16 cellular contexts compared by ENCODE assay signal in the genomic region with DNA sequence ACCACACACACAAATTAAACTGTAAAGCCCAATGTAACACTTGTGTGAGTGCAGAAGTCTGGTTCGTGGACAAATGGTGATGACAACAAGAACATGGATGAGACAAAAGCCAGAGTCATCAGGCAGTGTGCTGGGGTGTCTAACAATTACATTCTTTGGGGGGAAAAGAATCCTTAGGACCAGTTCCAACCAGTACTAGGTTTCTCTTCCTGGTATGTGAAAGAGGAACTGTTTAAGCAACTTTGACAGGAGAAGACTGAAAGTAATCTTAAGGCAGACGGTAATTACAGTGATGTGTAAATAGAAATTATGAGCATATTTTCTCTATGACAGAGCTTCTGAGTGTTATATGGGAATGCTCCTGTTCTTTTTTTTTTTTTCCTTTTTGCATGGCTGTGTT.
DNase-seq lines count a peak whose midpoint lies in the region; ATAC-seq, FAIRE-seq and TF ChIP-seq lines count a peak whose summit lies in the region.
"Had no signal": no experiment of that assay in that cellular context is flagged by ENCODE, and none has a peak within 500 bp of the region (broad histone marks: within the 10 kb centered on the region; RNA-seq: fewer than 3 reads in every experiment).

No MANE protein-coding gene starts in this region.

- H3K27me3 ChIP-seq in BJ (ENCODE audit: control insufficient read depth, insufficient read depth, low read length), result no peaks in the 10 kb centered on the region
- no peaks in the 10 kb centered on the region for H3K27me3 ChIP-seq in naive thymus-derived CD4-positive, alpha-beta T cell (ENCODE audit: control insufficient read depth in 2 of 2, insufficient read depth in 2 of 2, low read length in 2 of 2)
- H3K27me3 ChIP-seq: SJCRH30 had no signal

- POLR2A ChIA-PET in BJ (lab: Charles Lee), result interaction anchor here (0.6 kb wide), 1 partner anchor 303 kb away, joined by 4 read pairs; no protein-coding TSS in a partner anchor
- POLR2A ChIA-PET in naive thymus-derived CD4-positive, alpha-beta T cell (lab: Charles Lee), result no interaction called here

- H3K9me3 Mint-ChIP-seq in dendritic cell treated with granulocyte-macrophage colony-stimulating factor and Interleukin-4, amounts not matched to agents 40 ng/mL and 50 ng/mL, for 4 days, result no peaks in the 10 kb centered on the region
- no peaks in the 10 kb centered on the region for H3K9me3 Mint-ChIP-seq in naive thymus-derived CD4-positive, alpha-beta T cell
- H3K9me3 Mint-ChIP-seq: effector memory CD8-positive, alpha-beta T cell had no signal

- FAIRE-seq in RCC 7860 (lab: Jason Lieb, UNC), result no peak
- FAIRE-seq: H1 had no signal

- no peaks in the 10 kb centered on the region for H3K27me3 Mint-ChIP-seq in dendritic cell treated with granulocyte-macrophage colony-stimulating factor and Interleukin-4, amounts not matched to agents 40 ng/mL and 50 ng/mL, for 4 days
- H3K27me3 Mint-ChIP-seq in naive thymus-derived CD4-positive, alpha-beta T cell, result no peaks in the 10 kb centered on the region
- H3K27me3 Mint-ChIP-seq: effector memory CD8-positive, alpha-beta T cell had no signal

- H3K27ac ChIP-seq in naive thymus-derived CD4-positive, alpha-beta T cell (ENCODE audit: low read depth, low read length), result no peak overlapping the region
- H3K27ac ChIP-seq: SJCRH30 had no signal

- H3K9me3 ChIP-seq in naive thymus-derived CD4-positive, alpha-beta T cell (ENCODE audit: control insufficient read depth in 2 of 3, low read length in 3 of 3), result no peaks in the 10 kb centered on the region
- H3K9me3 ChIP-seq: SJCRH30 had no signal

- DNase-seq in BJ (ENCODE audit: low read depth), result peak; percentile 72
- DNase-seq in NOMO-1 treated with DMSO at 0.1 percent for 48 hours (lab: John Stamatoyannopoulos, UW; ENCODE audit: unreplicated experiment), result peak; percentile 90
- no peak for DNase-seq in naive thymus-derived CD4-positive, alpha-beta T cell
- DNase-seq in RCC 7860 (ENCODE audit: low spot score), result no peak
- DNase-seq in omental fat pad (ENCODE audit: low spot score), result no peak
- DNase-seq: activated T-cell treated with anti-CD3 and anti-CD28 coated beads, Interleukin-2, amount 50 U/mL, for 1 hour; amygdala; effector memory CD8-positive, alpha-beta T cell; mammary epithelial cell; NCI-H1092; NCI-H524 treated with DMSO at 0.1 percent for 48 hours; SJCRH30 had no signal

- peak overlapping the region; percentile 76 for H3K27ac Mint-ChIP-seq in dendritic cell treated with granulocyte-macrophage colony-stimulating factor and Interleukin-4, amounts not matched to agents 40 ng/mL and 50 ng/mL, for 4 days
- H3K27ac Mint-ChIP-seq in naive thymus-derived CD4-positive, alpha-beta T cell, result no peak overlapping the region
- H3K27ac Mint-ChIP-seq: effector memory CD8-positive, alpha-beta T cell had no signal

- peaks cover 6% of the 10 kb centered on the region; the same call in 1 of the 2 replicates for H3K36me3 ChIP-seq in BJ (ENCODE audit: control insufficient read depth, insufficient read depth, low read length)
- H3K36me3 ChIP-seq in naive thymus-derived CD4-positive, alpha-beta T cell (ENCODE audit: control insufficient read depth in 2 of 3, insufficient read depth in 3 of 3, low read length in 3 of 3), result peaks cover 0 to 11% (median 0%) of the 10 kb centered on the region in 3 experiments
- H3K36me3 ChIP-seq: SJCRH30 had no signal

- intact Hi-C loops in dendritic cell treated with granulocyte-macrophage colony-stimulating factor and Interleukin-4, amounts not matched to agents 40 ng/mL and 50 ng/mL, for 4 days (cut with micrococcal nuclease), result no loop called here
- intact Hi-C loops in naive thymus-derived CD4-positive, alpha-beta T cell (cut with micrococcal nuclease), result no loop called here

- H3K4me3 Mint-ChIP-seq in dendritic cell treated with granulocyte-macrophage colony-stimulating factor and Interleukin-4, amounts not matched to agents 40 ng/mL and 50 ng/mL, for 4 days, result peak overlapping the region; percentile 30
- no peak overlapping the region for H3K4me3 Mint-ChIP-seq in naive thymus-derived CD4-positive, alpha-beta T cell
- H3K4me3 Mint-ChIP-seq: effector memory CD8-positive, alpha-beta T cell had no signal

- no peaks in the 10 kb centered on the region for H3K4me1 ChIP-seq in naive thymus-derived CD4-positive, alpha-beta T cell (ENCODE audit: control insufficient read depth in 2 of 2, insufficient read depth in 2 of 2, low read length in 2 of 2)
- H3K4me1 ChIP-seq: SJCRH30 had no signal

- CTCF ChIA-PET in BJ (lab: Yijun Ruan, JAX), result interaction anchor here (1.0 kb wide), 1 partner anchor 16 kb away, joined by 3 read pairs; no protein-coding TSS in a partner anchor
- CTCF ChIA-PET in naive thymus-derived CD4-positive, alpha-beta T cell (lab: Charles Lee), result no interaction called here

- H3K36me3 Mint-ChIP-seq in dendritic cell treated with granulocyte-macrophage colony-stimulating factor and Interleukin-4, amounts not matched to agents 40 ng/mL and 50 ng/mL, for 4 days (ENCODE audit: low read depth), result peaks cover 8% of the 10 kb centered on the region
- peaks cover 0 to 51% (median 16%) of the 10 kb centered on the region in 5 donors for H3K36me3 Mint-ChIP-seq in naive thymus-derived CD4-positive, alpha-beta T cell

- no peak overlapping the region for H3K4me3 ChIP-seq in BJ (ENCODE audit: low read depth, low read length)
- H3K4me3 ChIP-seq in naive thymus-derived CD4-positive, alpha-beta T cell (ENCODE audit: low read length), result no peak overlapping the region
- H3K4me3 ChIP-seq: SJCRH30 had no signal

- no peak for TF ChIP-seq CTCF in BJ (IDR thresholded peaks at IDR 0.05; ENCODE audit: insufficient read depth, low read depth, low read length)
- TF ChIP-seq CTCF in omental fat pad (IDR thresholded peaks at IDR 0.05), result no peak

- H3K4me1 Mint-ChIP-seq in dendritic cell treated with granulocyte-macrophage colony-stimulating factor and Interleukin-4, amounts not matched to agents 40 ng/mL and 50 ng/mL, for 4 days (ENCODE audit: low read depth), result peaks cover 21% of the 10 kb centered on the region
- H3K4me1 Mint-ChIP-seq in naive thymus-derived CD4-positive, alpha-beta T cell, result peaks cover 0 to 2% (median 0%) of the 10 kb centered on the region in 7 donors

- peak; percentile 50 for ATAC-seq in naive thymus-derived CD4-positive, alpha-beta T cell
- ATAC-seq in HG02623 (IDR thresholded peaks at IDR 0.05; ENCODE audit: unreplicated experiment) (no peak), omental fat pad (ENCODE audit: low FRiP score) (no peak), GM19035 (IDR thresholded peaks at IDR 0.05; ENCODE audit: unreplicated experiment) (no peak)
- ATAC-seq: effector memory CD8-positive, alpha-beta T cell had no signal

Comparison
In these comparisons a context has a peak if more than half of its experiments do, and no peak if none do; other contexts are left out.
1. DNase-seq: peak in BJ (single experiment) and NOMO-1 treated with DMSO at 0.1 percent for 48 hours (single experiment); none in naive thymus-derived CD4-positive, alpha-beta T cell (0 of 9), RCC 7860 (single experiment) and omental fat pad (single experiment).